In genomic region chr1:200433586-200433985, GRCh38 we compare ENCODE assay signal across 16 cellular contexts. TPM values are rescaled to one million over a fixed set of nuclear protein-coding genes. Genes with fewer than 3 reads are reported as not detected.
DNase-seq lines count a peak whose midpoint lies in the region; ATAC-seq and TF ChIP-seq lines count a peak whose summit lies in the region.
"Had no signal": no experiment of that assay in that cellular context is flagged by ENCODE, and none has a peak within 500 bp of the region (broad histone marks: within the 10 kb centered on the region; RNA-seq: fewer than 3 reads in every experiment).

No MANE protein-coding gene starts in this region.

- peaks cover 50% of the 10 kb centered on the region for H3K79me2 ChIP-seq in GM23338 (replicated peaks; ENCODE audit: insufficient read depth)

- H3K4me3 ChIP-seq in GM23338 = no peak overlapping the region
- H3K4me3 ChIP-seq: BLaER1 had no signal

- H3K36me3 ChIP-seq in GM23338 (ENCODE audit: insufficient read depth) = 0 out of 2 replicates have a peak, but pooled peaks cover 13% of the 10 kb centered on the region
- H3K36me3 ChIP-seq: BE2C, BLaER1 had no signal

- peaks cover 12% of the 10 kb centered on the region for H4K20me1 ChIP-seq in GM23338 (replicated peaks; ENCODE audit: insufficient read depth)
- H4K20me1 ChIP-seq: BLaER1 had no signal

- POLR2A ChIA-PET in WTC11 (lab: Charles Lee) = interaction anchor here (0.6 to 0.7 kb wide), 2 partner anchors 31 to 54 kb away, joined by 6 to 8 read pairs; no protein-coding TSS in a partner anchor

- H2AFZ ChIP-seq in GM23338 = no peak overlapping the region

- no peak for TF ChIP-seq CTCF in GM23338 (conservative IDR thresholded peaks at IDR 0.05; ENCODE audit: low read depth in 2 of 2)
- TF ChIP-seq CTCF in WTC11 (IDR thresholded peaks at IDR 0.05) = no peak

- H3K4me1 ChIP-seq in GM23338 (ENCODE audit: insufficient read depth) = no peaks in the 10 kb centered on the region
- H3K4me1 ChIP-seq: BE2C had no signal

- H3K4me1 Mint-ChIP-seq in GM23338 = no peaks in the 10 kb centered on the region; the same call in 2 of the 3 replicates
- no peaks in the 10 kb centered on the region for H3K4me1 Mint-ChIP-seq in WTC11

- no peak for DNase-seq in GM23338 (ENCODE audit: low spot score)
- DNase-seq in WTC11 (ENCODE audit: low spot score) = no peak
- no peak for DNase-seq in stimulated activated CD8-positive, alpha-beta memory T cell treated with anti-CD3 and anti-CD28 coated beads, Interleukin-4, amount 100 ng/mL, for 48 hours
- DNase-seq in NCI-H1092 (lab: John Stamatoyannopoulos, UW) = no peak
- DNase-seq in activated gamma-delta T cell (lab: John Stamatoyannopoulos, UW) = no peak
- DNase-seq: 8988T; ACHN; BE2C; C1 segment of cervical spinal cord; Caco-2; Calu3; CD4-positive, alpha-beta T cell; CD8-positive, alpha-beta T cell; DMS79 treated with DMSO at 0.1 percent for 48 hours; GF-D8 had no signal

- CTCF ChIA-PET in WTC11 (lab: Charles Lee) = no interaction called here

- peaks cover 4% of the 10 kb centered on the region for H3K27me3 Mint-ChIP-seq in GM23338 (ENCODE audit: insufficient read depth, low read depth, poor library complexity)
- H3K27me3 Mint-ChIP-seq in WTC11 (ENCODE audit: low read depth) = no peaks in the 10 kb centered on the region
- H3K27me3 Mint-ChIP-seq: CD4-positive, alpha-beta T cell had no signal

- H3K9me2 ChIP-seq in GM23338 (ENCODE audit: insufficient read depth) = no peaks in the 10 kb centered on the region

- no peaks in the 10 kb centered on the region; the same call in 2 of the 3 replicates for H3K9me3 Mint-ChIP-seq in GM23338
- H3K9me3 Mint-ChIP-seq in WTC11 = peaks cover 6% of the 10 kb centered on the region; the same call in 1 of the 2 replicates
- H3K9me3 Mint-ChIP-seq: CD4-positive, alpha-beta T cell; CD8-positive, alpha-beta T cell had no signal

- H3K36me3 Mint-ChIP-seq in GM23338 (ENCODE audit: low read depth) = peaks cover 47% of the 10 kb centered on the region
- H3K36me3 Mint-ChIP-seq in WTC11 = peaks cover 28% of the 10 kb centered on the region
- H3K36me3 Mint-ChIP-seq: CD8-positive, alpha-beta T cell had no signal

- H3F3A ChIP-seq in GM23338 (replicated peaks; ENCODE audit: low read depth) = peaks cover 10% of the 10 kb centered on the region; the same call in 1 of the 2 replicates

- peak overlapping the region; percentile 48; the same call in 1 of the 2 replicates for H3K27ac ChIP-seq in GM23338 (ENCODE audit: low read depth)
- H3K27ac ChIP-seq: BLaER1 had no signal

- no peak overlapping the region for H3K27ac Mint-ChIP-seq in GM23338
- H3K27ac Mint-ChIP-seq in WTC11 = no peak overlapping the region
- H3K27ac Mint-ChIP-seq: CD4-positive, alpha-beta T cell; CD8-positive, alpha-beta T cell had no signal

- ATAC-seq in GM23338 = no peak
- ATAC-seq in WTC11 = no peak
- ATAC-seq: CD8-positive, alpha-beta T cell had no signal

- no peak overlapping the region for H3K4me2 ChIP-seq in GM23338
- H3K4me2 ChIP-seq: BLaER1 had no signal

- H3K4me3 Mint-ChIP-seq in GM23338 (no peak overlapping the region), WTC11 (no peak overlapping the region)
- H3K4me3 Mint-ChIP-seq: CD4-positive, alpha-beta T cell; CD8-positive, alpha-beta T cell had no signal

- no peaks in the 10 kb centered on the region for H3K27me3 ChIP-seq in GM23338 (ENCODE audit: insufficient read depth)
- H3K27me3 ChIP-seq: BE2C, BLaER1 had no signal

TF ChIP-seq in GM23338, 12 proteins besides CTCF, POLR2A, EP300 and RAD21 (continues in another document):
- TF ChIP-seq JUNB (IDR thresholded peaks at IDR 0.05; ENCODE audit: unreplicated experiment) (no peak), EZH2 (IDR thresholded peaks at IDR 0.05; ENCODE audit: low read depth, unreplicated experiment) (no peak), STAT1 (IDR thresholded peaks at IDR 0.05; ENCODE audit: unreplicated experiment) (no peak), POLR2AphosphoS5 (IDR thresholded peaks at IDR 0.05; ENCODE audit: low read depth) (no peak), CREB1 (CRISPR knock-in tag; IDR thresholded peaks at IDR 0.05; ENCODE audit: low read depth) (no peak), EZH2phosphoT487 (IDR thresholded peaks at IDR 0.05; ENCODE audit: unreplicated experiment) (no peak), REST (IDR thresholded peaks at IDR 0.05; ENCODE audit: unreplicated experiment) (no peak), ZNF331 (CRISPR knock-in tag; IDR thresholded peaks at IDR 0.05; ENCODE audit: low read depth) (no peak), NANOG (IDR thresholded peaks at IDR 0.05; ENCODE audit: borderline replicate concordance) (no peak), ZNF114 (CRISPR knock-in tag; IDR thresholded peaks at IDR 0.05) (no peak)

TF ChIP-seq in WTC11, 78 proteins besides CTCF, POLR2A, EP300 and RAD21:
- peak; percentile 69; the same call in 1 of the 2 replicates for TF ChIP-seq ZNF121 (CRISPR knock-in tag; IDR thresholded peaks at IDR 0.05)
- TF ChIP-seq ETV6 (CRISPR knock-in tag; IDR thresholded peaks at IDR 0.05) = no peak
TF ChIP-seq in WTC11: peak in this region for 1.

RNA-seq across cellular contexts. Expression of gene ZNF281, which starts 23.8 kb away (rescaled TPM):
- total RNA-seq in GM23338 (2014; rRNA removed; shearing (Covaris generic)) = 79.3 and 81.2 TPM in 2 replicates
- 51.5 and 62.1 TPM in 2 replicates for polyA plus RNA-seq in GM23338 (2016; fragmentation: Nextera tagmentation; extraction: Ambion mirVana)
- total RNA-seq in WTC11 (2021) = 47.7 to 49.6 TPM (median 49.3 TPM) in 3 replicates
